Comparison of ENCODE assay signal across 9 cellular contexts in the genomic region with DNA sequence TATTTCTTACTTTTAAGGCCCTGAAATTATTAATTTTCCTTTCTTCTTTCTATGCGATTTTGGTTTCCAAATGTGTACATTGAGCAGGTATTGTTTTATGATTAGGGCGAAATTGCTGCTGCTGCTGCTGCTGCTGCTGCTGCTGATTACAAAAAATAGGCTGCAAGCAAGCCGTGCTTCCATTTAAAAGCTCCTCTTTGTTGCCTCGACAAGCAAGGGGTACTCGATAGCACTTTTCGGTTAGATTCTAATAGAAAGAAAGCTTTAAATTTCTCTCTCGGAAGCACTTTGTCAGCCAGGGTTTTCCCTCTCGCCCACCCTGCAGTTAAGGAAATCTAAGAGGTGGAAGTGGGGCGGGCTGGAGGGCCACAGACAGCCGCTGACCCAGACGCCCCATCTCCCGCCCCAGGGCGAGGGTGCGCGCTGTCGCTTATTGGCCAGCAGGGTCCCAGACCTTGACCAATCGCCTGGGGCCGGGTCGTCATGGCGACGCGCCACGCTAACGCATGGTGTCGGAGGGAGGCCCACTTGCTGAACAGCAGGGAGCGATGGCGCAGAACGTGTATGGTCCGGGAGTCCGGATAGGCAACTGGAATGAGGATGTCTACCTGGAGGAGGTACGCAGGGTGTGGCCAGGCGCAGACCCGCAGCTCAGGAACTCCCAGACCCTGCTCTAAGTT. TPM values are rescaled to one million over a fixed set of nuclear protein-coding genes. Genes with fewer than 3 reads are reported as not detected.
DNase-seq lines count a peak whose midpoint lies in the region; TF ChIP-seq lines count a peak whose summit lies in the region.
"Had no signal": no experiment of that assay in that cellular context is flagged by ENCODE, and none has a peak within 500 bp of the region (broad histone marks: within the 10 kb centered on the region; RNA-seq: fewer than 3 reads in every experiment).

A gene with protein sequence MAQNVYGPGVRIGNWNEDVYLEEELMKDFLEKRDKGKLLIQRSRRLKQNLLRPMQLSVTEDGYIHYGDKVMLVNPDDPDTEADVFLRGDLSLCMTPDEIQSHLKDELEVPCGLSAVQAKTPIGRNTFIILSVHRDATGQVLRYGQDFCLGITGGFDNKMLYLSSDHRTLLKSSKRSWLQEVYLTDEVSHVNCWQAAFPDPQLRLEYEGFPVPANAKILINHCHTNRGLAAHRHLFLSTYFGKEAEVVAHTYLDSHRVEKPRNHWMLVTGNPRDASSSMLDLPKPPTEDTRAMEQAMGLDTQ (plus strand): TSS at position 489 of the 680 bp plus-strand sequence. CDS start 60 bp downstream, at position 549.

- no peaks in the 10 kb centered on the region for H3K36me3 ChIP-seq in thymus (ENCODE audit: control insufficient read depth, insufficient read depth)

- H3K4me1 ChIP-seq in thymus (ENCODE audit: control insufficient read depth, insufficient read depth, low read length): peaks cover 2% of the 10 kb centered on the region

- H3K4me1 Mint-ChIP-seq in activated T-cell treated with anti-CD3 and anti-CD28 coated beads, Interleukin-2, amount 50 U/mL, for 24 hours (ENCODE audit: low read depth): peaks cover 11% of the 10 kb centered on the region
- peaks cover 12% of the 10 kb centered on the region for H3K4me1 Mint-ChIP-seq in nephron progenitor cell

- H3K27ac ChIP-seq in thymus (ENCODE audit: low read depth): no peak within 1 kb of the TSS
- H3K27ac ChIP-seq: skin epidermis had no signal

- peak within 1 kb of the TSS; percentile 61 for H3K4me3 Mint-ChIP-seq in activated T-cell treated with anti-CD3 and anti-CD28 coated beads, Interleukin-2, amount 50 U/mL, for 24 hours
- peak within 1 kb of the TSS; percentile 87 for H3K4me3 Mint-ChIP-seq in nephron progenitor cell

- peaks cover 3% of the 10 kb centered on the region for H3K9me3 Mint-ChIP-seq in activated T-cell treated with anti-CD3 and anti-CD28 coated beads, Interleukin-2, amount 50 U/mL, for 24 hours
- H3K9me3 Mint-ChIP-seq in nephron progenitor cell: peaks cover 23% of the 10 kb centered on the region

- DNase-seq in DMS79 (lab: John Stamatoyannopoulos, UW): peak; percentile 27
- DNase-seq in NCI-H2081 (lab: John Stamatoyannopoulos, UW): peak; percentile 81 to 93
- DNase-seq in activated T-cell treated with anti-CD3 and anti-CD28 coated beads, Interleukin-2, amount 50 U/mL, for 24 hours: peak; percentile 60
- DNase-seq in foreskin melanocyte: peak; percentile 73
- DNase-seq in nephron progenitor cell: peak; percentile 96
- no peak for DNase-seq in activated effector memory CD4-positive, alpha-beta T cell treated with anti-CD3 and anti-CD28 coated beads, Interleukin-2, amount 50 U/mL, for 16 hours
- no peak for DNase-seq in H4 (ENCODE audit: low spot score)

- peaks cover 67% of the 10 kb centered on the region for H3K27me3 Mint-ChIP-seq in activated T-cell treated with anti-CD3 and anti-CD28 coated beads, Interleukin-2, amount 50 U/mL, for 24 hours
- H3K27me3 Mint-ChIP-seq in nephron progenitor cell (ENCODE audit: low read depth, poor library complexity): peaks cover 75% of the 10 kb centered on the region

- no peak for TF ChIP-seq CTCF in nephron progenitor cell (IDR thresholded peaks at IDR 0.05)

- H3K27ac Mint-ChIP-seq in activated T-cell treated with anti-CD3 and anti-CD28 coated beads, Interleukin-2, amount 50 U/mL, for 24 hours: no peak within 1 kb of the TSS
- H3K27ac Mint-ChIP-seq in nephron progenitor cell: no peak within 1 kb of the TSS

- H3K9me3 ChIP-seq in thymus (ENCODE audit: control insufficient read depth): no peaks in the 10 kb centered on the region

- H3K27me3 ChIP-seq in thymus (ENCODE audit: control insufficient read depth, insufficient read depth): peaks cover 10% of the 10 kb centered on the region

- H3K4me3 ChIP-seq in thymus (ENCODE audit: low read length): peak within 1 kb of the TSS; percentile 15

- 6% methylated on average over 33 of the region's 33 CpGs for WGBS in thymus

- no peaks in the 10 kb centered on the region for H3K36me3 Mint-ChIP-seq in activated T-cell treated with anti-CD3 and anti-CD28 coated beads, Interleukin-2, amount 50 U/mL, for 24 hours (ENCODE audit: low read depth)
- peaks cover 7% of the 10 kb centered on the region for H3K36me3 Mint-ChIP-seq in nephron progenitor cell (ENCODE audit: low read depth)

RNA-seq across cellular contexts. Expression of the gene that starts here (rescaled TPM):
- polyA plus RNA-seq in thymus: 0.37 TPM
- 0.25 and 1.7 TPM in 2 replicates for total RNA-seq in H4 (2014; rRNA removed; shearing (Covaris generic))

Comparison
In these comparisons a context has a peak if more than half of its experiments do, and no peak if none do; other contexts are left out.
1. DNase-seq: peak in DMS79 (single experiment), NCI-H2081 (2 of 2), activated T-cell treated with anti-CD3 and anti-CD28 coated beads, Interleukin-2, amount 50 U/mL, for 24 hours (single experiment), foreskin melanocyte (single experiment) and nephron progenitor cell (single experiment); none in activated effector memory CD4-positive, alpha-beta T cell treated with anti-CD3 and anti-CD28 coated beads, Interleukin-2, amount 50 U/mL, for 16 hours (single experiment) and H4 (single experiment).